16 cellular contexts compared by ENCODE assay signal in genomic region chr2:215883799-215884198, GRCh38.
DNase-seq lines count a peak whose midpoint lies in the region; ATAC-seq and TF ChIP-seq lines count a peak whose summit lies in the region.
"Had no signal": no experiment of that assay in that cellular context is flagged by ENCODE, and none has a peak within 500 bp of the region (broad histone marks: within the 10 kb centered on the region; RNA-seq: fewer than 3 reads in every experiment).

No MANE protein-coding gene starts in this region.

- no peaks in the 10 kb centered on the region for H3K79me2 ChIP-seq in H9 (ENCODE audit: insufficient read depth, low read length)

- H2BK20ac ChIP-seq in H9 (ENCODE audit: low read depth, low read length, poor library complexity, severe bottlenecking): no peak overlapping the region

- no peaks in the 10 kb centered on the region for H3K79me1 ChIP-seq in H9 (ENCODE audit: insufficient read depth, low read depth, low read length, poor library complexity, severe bottlenecking)

- no peak overlapping the region for H2BK15ac ChIP-seq in H9 (ENCODE audit: low read depth, low read length)

- no peak overlapping the region for H2AK5ac ChIP-seq in H9 (ENCODE audit: insufficient read length, low read length)

- H3K9me3 ChIP-seq in muscle layer of duodenum (ENCODE audit: control insufficient read depth in 1 of 2, low read length in 2 of 2): no peaks in the 10 kb centered on the region
- H3K9me3 ChIP-seq in effector memory CD4-positive, alpha-beta T cell (ENCODE audit: control insufficient read depth, low read length): no peaks in the 10 kb centered on the region
- H3K9me3 ChIP-seq in H9 (ENCODE audit: control insufficient read depth, low read depth, low read length): no peaks in the 10 kb centered on the region
- H3K9me3 ChIP-seq: BLaER1, psoas muscle, suprapubic skin had no signal

- H3K23me2 ChIP-seq in H9 (ENCODE audit: insufficient read length, low read depth, low read length, poor library complexity, severe bottlenecking): no peaks in the 10 kb centered on the region

- no peaks in the 10 kb centered on the region; a peak in 1 of 7 replicates for H3K36me3 Mint-ChIP-seq in H9 (ENCODE audit: insufficient read depth in 1 of 3, low read depth in 3 of 3)
- peaks cover 0 to 1% of the 10 kb centered on the region in 2 donors for H3K36me3 Mint-ChIP-seq in activated T-cell treated with anti-CD3 and anti-CD28 coated beads, Interleukin-2, amount 50 U/mL, for 72 hours (ENCODE audit: insufficient read depth in 2 of 2)

- H3K4me1 Mint-ChIP-seq in H9: peaks cover 0 to 11% of the 10 kb centered on the region in 2 experiments; a peak in 1 of 4 replicates
- no peaks in the 10 kb centered on the region for H3K4me1 Mint-ChIP-seq in activated T-cell treated with anti-CD3 and anti-CD28 coated beads, Interleukin-2, amount 50 U/mL, for 72 hours (ENCODE audit: low read depth)

- no peak overlapping the region for H3K56ac ChIP-seq in H9 (ENCODE audit: insufficient read length, low read depth, low read length)

- no peak overlapping the region for H4K5ac ChIP-seq in H9 (ENCODE audit: insufficient read length, low read depth, low read length)

- H4K20me1 ChIP-seq in H9 (ENCODE audit: control insufficient read depth, insufficient read depth, insufficient read length): no peaks in the 10 kb centered on the region
- H4K20me1 ChIP-seq: BLaER1 had no signal

- no peak overlapping the region for H3K4ac ChIP-seq in H9 (ENCODE audit: low read depth, low read length)

- H3K27ac Mint-ChIP-seq in H9: no peak overlapping the region
- H3K27ac Mint-ChIP-seq in activated T-cell treated with anti-CD3 and anti-CD28 coated beads, Interleukin-2, amount 50 U/mL, for 72 hours: no peak overlapping the region
- H3K27ac Mint-ChIP-seq: HFFc6 had no signal

- H3K27me3 Mint-ChIP-seq in H9 (ENCODE audit: low read depth): no peaks in the 10 kb centered on the region
- no peaks in the 10 kb centered on the region for H3K27me3 Mint-ChIP-seq in activated T-cell treated with anti-CD3 and anti-CD28 coated beads, Interleukin-2, amount 50 U/mL, for 72 hours (ENCODE audit: low read depth)

- H4K8ac ChIP-seq in H9 (replicated peaks; ENCODE audit: insufficient read length, low read depth, low read length): no peak overlapping the region

- ATAC-seq in GM18861 (IDR thresholded peaks at IDR 0.05; ENCODE audit: unreplicated experiment) (peak; percentile 62), GM21717 (IDR thresholded peaks at IDR 0.05; ENCODE audit: unreplicated experiment) (peak; percentile 73), HG03135 (IDR thresholded peaks at IDR 0.05; ENCODE audit: unreplicated experiment) (peak; percentile 66)
- no peak for ATAC-seq in activated T-cell treated with anti-CD3 and anti-CD28 coated beads, Interleukin-2, amount 50 U/mL, for 72 hours (replicated peaks in 1 of 2)
- ATAC-seq: psoas muscle had no signal

- TF ChIP-seq CTCF in GM13976 (IDR thresholded peaks at IDR 0.05; ENCODE audit: borderline replicate concordance, control extremely low read depth, extremely low read depth, insufficient read depth, missing control alignments): no peak
- no peak for TF ChIP-seq CTCF in H9 (conservative IDR thresholded peaks at IDR 0.05)

- H3K23ac ChIP-seq in H9 (ENCODE audit: insufficient read length, low read depth, low read length): no peak overlapping the region

- no peak overlapping the region for H2BK120ac ChIP-seq in H9 (ENCODE audit: low read depth, low read length, poor library complexity, severe bottlenecking)

- no peak overlapping the region for H2AFZ ChIP-seq in H9 (ENCODE audit: low read length)

- in situ Hi-C loops in GM13976 (cut with MboI; ENCODE audit: low sequenced_read_pairs, unreplicated experiment): no loop called here

- no peak overlapping the region for H3K4me3 Mint-ChIP-seq in H9
- no peak overlapping the region for H3K4me3 Mint-ChIP-seq in activated T-cell treated with anti-CD3 and anti-CD28 coated beads, Interleukin-2, amount 50 U/mL, for 72 hours
- H3K4me3 Mint-ChIP-seq: HFFc6 had no signal

- no peak overlapping the region for H2BK12ac ChIP-seq in H9 (ENCODE audit: insufficient read length, low read depth, low read length)

- H3T11ph ChIP-seq in H9 (ENCODE audit: low read length): no peak overlapping the region

- no peak overlapping the region for H4K91ac ChIP-seq in H9 (ENCODE audit: insufficient read length, low read depth, low read length)

- H3K9ac ChIP-seq in H9 (ENCODE audit: extremely low read depth, insufficient read length, low read length): no peak overlapping the region
- H3K9ac ChIP-seq: BLaER1 had no signal

- no peak overlapping the region for H2BK5ac ChIP-seq in H9 (ENCODE audit: insufficient read length, low read length)

- H3K18ac ChIP-seq in H9 (ENCODE audit: insufficient read length, low read depth, low read length): no peak overlapping the region

- H3K4me2 ChIP-seq in H9 (ENCODE audit: insufficient read depth, insufficient read length, low read length): no peak overlapping the region
- H3K4me2 ChIP-seq: BLaER1 had no signal

- no peak overlapping the region for H3K4me3 ChIP-seq in muscle layer of duodenum (ENCODE audit: low read depth in 1 of 2, low read length in 2 of 2)
- H3K4me3 ChIP-seq in effector memory CD4-positive, alpha-beta T cell (ENCODE audit: insufficient read depth, low read depth, low read length, poor library complexity, severe bottlenecking): no peak overlapping the region
- H3K4me3 ChIP-seq: BLaER1, psoas muscle, suprapubic skin had no signal

- no peaks in the 10 kb centered on the region for H3K36me3 ChIP-seq in muscle layer of duodenum (ENCODE audit: control insufficient read depth in 1 of 2, insufficient read depth in 2 of 2, low read length in 2 of 2)
- no peaks in the 10 kb centered on the region for H3K36me3 ChIP-seq in effector memory CD4-positive, alpha-beta T cell (ENCODE audit: control insufficient read depth, insufficient read depth, low read length)
- H3K36me3 ChIP-seq: BLaER1, suprapubic skin had no signal

- no peaks in the 10 kb centered on the region for H3K9me3 Mint-ChIP-seq in H9
- H3K9me3 Mint-ChIP-seq in activated T-cell treated with anti-CD3 and anti-CD28 coated beads, Interleukin-2, amount 50 U/mL, for 72 hours: no peaks in the 10 kb centered on the region
- H3K9me3 Mint-ChIP-seq: HFFc6 had no signal

- H3K27ac ChIP-seq in muscle layer of duodenum (ENCODE audit: low read length) (peak overlapping the region; percentile 15), H9 (ENCODE audit: insufficient read length, low read depth, low read length) (no peak overlapping the region)
- no peak overlapping the region for H3K27ac ChIP-seq in effector memory CD4-positive, alpha-beta T cell (ENCODE audit: insufficient read depth, low read length, poor library complexity, severe bottlenecking)
- H3K27ac ChIP-seq: BLaER1, psoas muscle, suprapubic skin had no signal

- peaks cover 0 to 8% of the 10 kb centered on the region in 2 donors for H3K4me1 ChIP-seq in muscle layer of duodenum (ENCODE audit: control insufficient read depth in 1 of 2, insufficient read depth in 2 of 2, low read length in 2 of 2)
- no peaks in the 10 kb centered on the region for H3K4me1 ChIP-seq in effector memory CD4-positive, alpha-beta T cell (ENCODE audit: control insufficient read depth, insufficient read depth, low read length, poor library complexity, severe bottlenecking)
- H3K4me1 ChIP-seq in H9 (ENCODE audit: insufficient read depth, low read length): no peaks in the 10 kb centered on the region
- H3K4me1 ChIP-seq: BLaER1, psoas muscle, suprapubic skin had no signal

- no peak overlapping the region for H3K14ac ChIP-seq in H9 (ENCODE audit: insufficient read depth, low read length)

- DNase-seq in GM13976 (ENCODE audit: low spot score) (no peak), H9 (no peak)
- no peak for DNase-seq in effector memory CD4-positive, alpha-beta T cell
- DNase-seq in activated T-cell treated with anti-CD3 and anti-CD28 coated beads, Interleukin-2, amount 50 U/mL, for 72 hours: no peak
- DNase-seq: activated CD8-positive, alpha-beta memory T cell treated with anti-CD3 and anti-CD28 coated beads, Interleukin-2, amount 50 U/mL, for 48 hours; aorta; HFFc6; NCI-H2171; psoas muscle; RPMI8226 had no signal

- no peaks in the 10 kb centered on the region for H3K27me3 ChIP-seq in muscle layer of duodenum (ENCODE audit: low read depth, low read length)
- no peaks in the 10 kb centered on the region for H3K27me3 ChIP-seq in effector memory CD4-positive, alpha-beta T cell (replicated peaks; ENCODE audit: control insufficient read depth, insufficient read depth, low read length, poor library complexity, severe bottlenecking)
- H3K27me3 ChIP-seq in H9 (ENCODE audit: insufficient read depth, low read length): no peaks in the 10 kb centered on the region
- H3K27me3 ChIP-seq: BLaER1, suprapubic skin had no signal

Comparison
In these comparisons a context has a peak if more than half of its experiments do, and no peak if none do; other contexts are left out.
1. ATAC-seq: peak in GM18861 (single experiment), GM21717 (single experiment) and HG03135 (single experiment); none in activated T-cell treated with anti-CD3 and anti-CD28 coated beads, Interleukin-2, amount 50 U/mL, for 72 hours (0 of 2).